Comparison of ENCODE assay signal across 8 cellular contexts in genomic region chr5:138492552-138493045, GRCh38. TPM values are rescaled to one million over a fixed set of nuclear protein-coding genes. Genes with fewer than 3 reads are reported as not detected.
DNase-seq lines count a peak whose midpoint lies in the region; ATAC-seq and TF ChIP-seq lines count a peak whose summit lies in the region.

No MANE protein-coding gene starts in this region.

- no peaks in the 10 kb centered on the region for H3K36me3 Mint-ChIP-seq in activated T-cell treated with anti-CD3 and anti-CD28 coated beads, Interleukin-2, amount 50 U/mL, for 4 hours (ENCODE audit: insufficient read depth)

- H3K27me3 ChIP-seq in lung (ENCODE audit: control insufficient read depth, insufficient read depth) (no peaks in the 10 kb centered on the region), transverse colon (peaks cover 33% of the 10 kb centered on the region)

- intact Hi-C loops in transverse colon (cut with DNase I; ENCODE audit: low total_unique reads), result no loop called here

- H3K36me3 ChIP-seq in lung (ENCODE audit: control insufficient read depth in 2 of 2, insufficient read depth in 2 of 2, low read length in 2 of 2), result no peaks in the 10 kb centered on the region
- no peaks in the 10 kb centered on the region for H3K36me3 ChIP-seq in transverse colon

- no peak for DNase-seq in activated T-cell treated with anti-CD3 and anti-CD28 coated beads, Interleukin-2, amount 50 U/mL, for 4 hours
- DNase-seq in activated T-cell treated with anti-CD3 and anti-CD28 coated beads for 4 hours (no peak), astrocyte of the spinal cord (ENCODE audit: low read depth, low spot score) (no peak), lung (ENCODE audit: low spot score) (no peak), transverse colon (no peak), LoVo (ENCODE audit: low spot score) (no peak), UCSD-AML1 (lab: John Stamatoyannopoulos, UW; ENCODE audit: unreplicated experiment) (no peak), cerebellar cortex (ENCODE audit: low spot score) (no peak)

- in situ Hi-C loops in astrocyte of the spinal cord (cut with HindIII; ENCODE audit: low sequenced_read_pairs) (no loop called here), transverse colon (cut with MboI; ENCODE audit: low pct_ligation_motif_present in 1 of 4, low pct_unique_long_range_greater_than_20kb in 1 of 4, low sequenced_read_pairs in 3 of 4) (no loop called here)

- H3K4me3 Mint-ChIP-seq in activated T-cell treated with anti-CD3 and anti-CD28 coated beads, Interleukin-2, amount 50 U/mL, for 4 hours, result peak overlapping the region; percentile 81

- TF ChIP-seq CTCF in astrocyte of the spinal cord (IDR thresholded peaks at IDR 0.05; ENCODE audit: low read depth, low read length) (no peak), lung (IDR thresholded peaks at IDR 0.05; ENCODE audit: control extremely low read depth, extremely low read depth) (no peak), transverse colon (IDR thresholded peaks at IDR 0.05) (no peak)

- no peak for ATAC-seq in activated T-cell treated with anti-CD3 and anti-CD28 coated beads, Interleukin-2, amount 50 U/mL, for 4 hours
- ATAC-seq in lung (ENCODE audit: insufficient read depth, low FRiP score), result no peak

- peaks cover 0 to 12% of the 10 kb centered on the region in 2 donors for H3K4me1 ChIP-seq in lung (ENCODE audit: control insufficient read depth in 2 of 2, insufficient read depth in 2 of 2, low read length in 2 of 2)
- H3K4me1 ChIP-seq in transverse colon, result peaks cover 8 to 18% (median 17%) of the 10 kb centered on the region in 4 donors

- H3K27ac ChIP-seq in lung (ENCODE audit: low read depth in 1 of 2, low read length in 1 of 2) (no peak overlapping the region), transverse colon (peak overlapping the region; percentile 44 to 72 (median 54))

- 42 to 50% methylated on average over 10 of the region's 10 CpGs for WGBS in lung, 2 donors
- WGBS in transverse colon (ENCODE audit: low coverage in 1 of 2), 2 donors, result 5 to 29% methylated on average over 4 to 10 of the region's 10 CpGs

- no peaks in the 10 kb centered on the region for H3K9me3 Mint-ChIP-seq in activated T-cell treated with anti-CD3 and anti-CD28 coated beads, Interleukin-2, amount 50 U/mL, for 4 hours

- peaks cover 13% of the 10 kb centered on the region for H3K4me1 Mint-ChIP-seq in activated T-cell treated with anti-CD3 and anti-CD28 coated beads, Interleukin-2, amount 50 U/mL, for 4 hours (ENCODE audit: low read depth)

- H3K4me3 ChIP-seq in astrocyte of the spinal cord (ENCODE audit: low read depth, low read length) (peak overlapping the region; percentile 38), lung (peak overlapping the region; percentile 15), transverse colon (peak overlapping the region; percentile 6 to 77 (median 52))

- peaks cover 23% of the 10 kb centered on the region for H3K27me3 Mint-ChIP-seq in activated T-cell treated with anti-CD3 and anti-CD28 coated beads, Interleukin-2, amount 50 U/mL, for 4 hours (ENCODE audit: low read depth)

- TF ChIP-seq POLR2A in transverse colon (IDR thresholded peaks at IDR 0.05), result no peak

- H3K9me3 ChIP-seq in lung (ENCODE audit: control insufficient read depth in 2 of 2, insufficient read depth in 1 of 2, low read length in 1 of 2) (no peaks in the 10 kb centered on the region), transverse colon (no peaks in the 10 kb centered on the region)

- TF ChIP-seq EP300 in transverse colon (IDR thresholded peaks at IDR 0.05; ENCODE audit: low read depth), result no peak

RNA-seq across cellular contexts. Expression of gene EGR1, which starts 27.3 kb away (rescaled TPM):
- 10 to 100 TPM; 18.9 to 26.4 (median 20.0) TPM for total RNA-seq in activated T-cell treated with anti-CD3 and anti-CD28 coated beads, Interleukin-2, amount 50 U/mL, for 4 hours
- 10 to 100 TPM; 15.8 to 26.3 TPM for total RNA-seq in lung
- 100 to 1,000 TPM in 1 of 2 donors, 10 to 100 TPM in 1; 35.1 to 126 TPM for polyA plus RNA-seq in lung
- total RNA-seq in transverse colon, result 10 to 100 TPM; 56.0 to 69.9 (median 65.0) TPM

RNA-seq across cellular contexts. Expression of gene ETF1, which starts 50.4 kb away (rescaled TPM):
- total RNA-seq in activated T-cell treated with anti-CD3 and anti-CD28 coated beads, Interleukin-2, amount 50 U/mL, for 4 hours, result 100 to 1,000 TPM; 261 to 279 (median 270) TPM
- total RNA-seq in lung, result 10 to 100 TPM; 58.5 to 99.2 TPM
- polyA plus RNA-seq in lung, result 10 to 100 TPM; 36.9 to 67.2 TPM
- 10 to 100 TPM; 39.8 to 66.6 (median 54.1) TPM for total RNA-seq in transverse colon

RNA-seq across cellular contexts. Expression of gene REEP2, which starts 53.7 kb away (rescaled TPM):
- total RNA-seq in activated T-cell treated with anti-CD3 and anti-CD28 coated beads, Interleukin-2, amount 50 U/mL, for 4 hours, result 1 to 10 TPM; 1.3 to 1.8 (median 1.7) TPM
- total RNA-seq in lung (1 to 10 TPM in 1 of 2 donors, under 1 TPM in 1; 0.98 to 1.1 TPM), transverse colon (1 to 10 TPM; 2.9 to 6.4 (median 4.8) TPM)
- polyA plus RNA-seq in lung, result under 1 TPM; 0.29 to 0.85 TPM

Comparison
In these comparisons a context has a peak if more than half of its experiments do, and no peak if none do; other contexts are left out.
1. H3K27ac ChIP-seq: peak in transverse colon (4 of 4); none in lung (0 of 2).
2. Peak in every context shown above with its lines, with median percentiles within 50 percentile points of each other: H3K4me3 ChIP-seq.